ENCODE assay signal across 1 cellular context in the genomic region with DNA sequence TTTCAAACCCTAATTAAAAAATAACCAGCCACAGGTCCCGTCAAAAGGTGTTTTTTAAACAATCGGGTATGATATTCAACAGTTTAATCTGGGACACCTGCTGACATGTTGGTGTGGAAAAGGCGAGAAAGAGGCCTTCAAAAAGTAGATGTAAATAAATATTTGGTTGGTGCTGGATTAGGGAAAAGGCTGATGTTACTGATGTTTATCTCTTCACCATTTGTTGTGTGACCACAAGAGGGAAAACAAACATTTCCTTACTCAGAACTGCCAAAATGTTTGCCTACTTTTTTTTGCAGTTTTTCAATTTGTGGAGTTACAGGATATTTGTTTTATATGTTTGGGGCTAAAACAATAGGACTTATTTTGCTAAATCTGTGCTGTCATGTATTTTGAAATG.
TF ChIP-seq lines count a peak whose summit lies in the region.

No MANE protein-coding gene starts in this region.

TF ChIP-seq in HepG2, 621 proteins besides CTCF, POLR2A, EP300 and RAD21 (continued from another document):
- TF ChIP-seq ZNF552 (CRISPR knock-in tag; IDR thresholded peaks at IDR 0.05; ENCODE audit: borderline replicate concordance), result no peak
- TF ChIP-seq ZNF749 (CRISPR knock-in tag; IDR thresholded peaks at IDR 0.05; ENCODE audit: borderline replicate concordance), result no peak
- TF ChIP-seq, protein P1, sequence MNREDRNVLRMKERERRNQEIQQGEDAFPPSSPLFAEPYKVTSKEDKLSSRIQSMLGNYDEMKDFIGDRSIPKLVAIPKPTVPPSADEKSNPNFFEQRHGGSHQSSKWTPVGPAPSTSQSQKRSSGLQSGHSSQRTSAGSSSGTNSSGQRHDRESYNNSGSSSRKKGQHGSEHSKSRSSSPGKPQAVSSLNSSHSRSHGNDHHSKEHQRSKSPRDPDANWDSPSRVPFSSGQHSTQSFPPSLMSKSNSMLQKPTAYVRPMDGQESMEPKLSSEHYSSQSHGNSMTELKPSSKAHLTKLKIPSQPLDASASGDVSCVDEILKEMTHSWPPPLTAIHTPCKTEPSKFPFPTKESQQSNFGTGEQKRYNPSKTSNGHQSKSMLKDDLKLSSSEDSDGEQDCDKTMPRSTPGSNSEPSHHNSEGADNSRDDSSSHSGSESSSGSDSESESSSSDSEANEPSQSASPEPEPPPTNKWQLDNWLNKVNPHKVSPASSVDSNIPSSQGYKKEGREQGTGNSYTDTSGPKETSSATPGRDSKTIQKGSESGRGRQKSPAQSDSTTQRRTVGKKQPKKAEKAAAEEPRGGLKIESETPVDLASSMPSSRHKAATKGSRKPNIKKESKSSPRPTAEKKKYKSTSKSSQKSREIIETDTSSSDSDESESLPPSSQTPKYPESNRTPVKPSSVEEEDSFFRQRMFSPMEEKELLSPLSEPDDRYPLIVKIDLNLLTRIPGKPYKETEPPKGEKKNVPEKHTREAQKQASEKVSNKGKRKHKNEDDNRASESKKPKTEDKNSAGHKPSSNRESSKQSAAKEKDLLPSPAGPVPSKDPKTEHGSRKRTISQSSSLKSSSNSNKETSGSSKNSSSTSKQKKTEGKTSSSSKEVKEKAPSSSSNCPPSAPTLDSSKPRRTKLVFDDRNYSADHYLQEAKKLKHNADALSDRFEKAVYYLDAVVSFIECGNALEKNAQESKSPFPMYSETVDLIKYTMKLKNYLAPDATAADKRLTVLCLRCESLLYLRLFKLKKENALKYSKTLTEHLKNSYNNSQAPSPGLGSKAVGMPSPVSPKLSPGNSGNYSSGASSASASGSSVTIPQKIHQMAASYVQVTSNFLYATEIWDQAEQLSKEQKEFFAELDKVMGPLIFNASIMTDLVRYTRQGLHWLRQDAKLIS (CRISPR knock-in tag; IDR thresholded peaks at IDR 0.05), result no peak
- no peak for TF ChIP-seq ZNF180 (CRISPR knock-in tag; IDR thresholded peaks at IDR 0.05; ENCODE audit: borderline replicate concordance, low read depth)
- no peak for TF ChIP-seq NPAS2 (CRISPR knock-in tag; IDR thresholded peaks at IDR 0.05; ENCODE audit: borderline replicate concordance)
- TF ChIP-seq ZBTB42 (CRISPR knock-in tag; IDR thresholded peaks at IDR 0.05), result no peak
- TF ChIP-seq SAP130 (CRISPR knock-in tag; IDR thresholded peaks at IDR 0.05; ENCODE audit: low read depth), result 0 out of 2 replicates have a peak, but pooled peaks have one; percentile 34
- no peak for TF ChIP-seq ZNF253 (CRISPR knock-in tag; IDR thresholded peaks at IDR 0.05; ENCODE audit: borderline replicate concordance)
- TF ChIP-seq, protein P2, sequence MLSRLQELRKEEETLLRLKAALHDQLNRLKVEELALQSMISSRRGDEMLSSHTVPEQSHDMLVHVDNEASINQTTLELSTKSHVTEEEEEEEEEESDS (CRISPR knock-in tag; IDR thresholded peaks at IDR 0.05; ENCODE audit: borderline replicate concordance), result no peak
- no peak for TF ChIP-seq ZIK1 (CRISPR knock-in tag; IDR thresholded peaks at IDR 0.05; ENCODE audit: borderline replicate concordance, low read depth)
- no peak for TF ChIP-seq NFIB (CRISPR knock-in tag; IDR thresholded peaks at IDR 0.05; ENCODE audit: borderline replicate concordance)
- TF ChIP-seq ZSCAN9 (CRISPR knock-in tag; IDR thresholded peaks at IDR 0.05; ENCODE audit: borderline replicate concordance), result 0 out of 2 replicates have a peak, but pooled peaks have one; percentile 17
- TF ChIP-seq FOXP1 (IDR thresholded peaks at IDR 0.05), result no peak
- TF ChIP-seq FOXP1 (CRISPR knock-in tag; IDR thresholded peaks at IDR 0.05), result no peak
- TF ChIP-seq, protein P3, sequence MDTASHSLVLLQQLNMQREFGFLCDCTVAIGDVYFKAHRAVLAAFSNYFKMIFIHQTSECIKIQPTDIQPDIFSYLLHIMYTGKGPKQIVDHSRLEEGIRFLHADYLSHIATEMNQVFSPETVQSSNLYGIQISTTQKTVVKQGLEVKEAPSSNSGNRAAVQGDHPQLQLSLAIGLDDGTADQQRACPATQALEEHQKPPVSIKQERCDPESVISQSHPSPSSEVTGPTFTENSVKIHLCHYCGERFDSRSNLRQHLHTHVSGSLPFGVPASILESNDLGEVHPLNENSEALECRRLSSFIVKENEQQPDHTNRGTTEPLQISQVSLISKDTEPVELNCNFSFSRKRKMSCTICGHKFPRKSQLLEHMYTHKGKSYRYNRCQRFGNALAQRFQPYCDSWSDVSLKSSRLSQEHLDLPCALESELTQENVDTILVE (CRISPR knock-in tag; IDR thresholded peaks at IDR 0.05), result no peak; the same call in 1 of the 2 replicates
- TF ChIP-seq, protein P4, sequence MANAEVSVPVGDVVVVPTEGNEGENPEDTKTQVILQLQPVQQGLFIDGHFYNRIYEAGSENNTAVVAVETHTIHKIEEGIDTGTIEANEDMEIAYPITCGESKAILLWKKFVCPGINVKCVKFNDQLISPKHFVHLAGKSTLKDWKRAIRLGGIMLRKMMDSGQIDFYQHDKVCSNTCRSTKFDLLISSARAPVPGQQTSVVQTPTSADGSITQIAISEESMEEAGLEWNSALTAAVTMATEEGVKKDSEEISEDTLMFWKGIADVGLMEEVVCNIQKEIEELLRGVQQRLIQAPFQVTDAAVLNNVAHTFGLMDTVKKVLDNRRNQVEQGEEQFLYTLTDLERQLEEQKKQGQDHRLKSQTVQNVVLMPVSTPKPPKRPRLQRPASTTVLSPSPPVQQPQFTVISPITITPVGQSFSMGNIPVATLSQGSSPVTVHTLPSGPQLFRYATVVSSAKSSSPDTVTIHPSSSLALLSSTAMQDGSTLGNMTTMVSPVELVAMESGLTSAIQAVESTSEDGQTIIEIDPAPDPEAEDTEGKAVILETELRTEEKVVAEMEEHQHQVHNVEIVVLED (CRISPR knock-in tag; IDR thresholded peaks at IDR 0.05; ENCODE audit: borderline replicate concordance), result no peak
- TF ChIP-seq, protein P5, sequence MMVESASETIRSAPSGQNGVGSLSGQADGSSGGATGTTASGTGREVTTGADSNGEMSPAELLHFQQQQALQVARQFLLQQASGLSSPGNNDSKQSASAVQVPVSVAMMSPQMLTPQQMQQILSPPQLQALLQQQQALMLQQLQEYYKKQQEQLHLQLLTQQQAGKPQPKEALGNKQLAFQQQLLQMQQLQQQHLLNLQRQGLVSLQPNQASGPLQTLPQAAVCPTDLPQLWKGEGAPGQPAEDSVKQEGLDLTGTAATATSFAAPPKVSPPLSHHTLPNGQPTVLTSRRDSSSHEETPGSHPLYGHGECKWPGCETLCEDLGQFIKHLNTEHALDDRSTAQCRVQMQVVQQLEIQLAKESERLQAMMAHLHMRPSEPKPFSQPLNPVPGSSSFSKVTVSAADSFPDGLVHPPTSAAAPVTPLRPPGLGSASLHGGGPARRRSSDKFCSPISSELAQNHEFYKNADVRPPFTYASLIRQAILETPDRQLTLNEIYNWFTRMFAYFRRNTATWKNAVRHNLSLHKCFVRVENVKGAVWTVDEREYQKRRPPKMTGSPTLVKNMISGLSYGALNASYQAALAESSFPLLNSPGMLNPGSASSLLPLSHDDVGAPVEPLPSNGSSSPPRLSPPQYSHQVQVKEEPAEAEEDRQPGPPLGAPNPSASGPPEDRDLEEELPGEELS (CRISPR knock-in tag; IDR thresholded peaks at IDR 0.05), result peak; percentile 65
- no peak for TF ChIP-seq HOXD1 (CRISPR knock-in tag; IDR thresholded peaks at IDR 0.05)
- TF ChIP-seq, protein P6, sequence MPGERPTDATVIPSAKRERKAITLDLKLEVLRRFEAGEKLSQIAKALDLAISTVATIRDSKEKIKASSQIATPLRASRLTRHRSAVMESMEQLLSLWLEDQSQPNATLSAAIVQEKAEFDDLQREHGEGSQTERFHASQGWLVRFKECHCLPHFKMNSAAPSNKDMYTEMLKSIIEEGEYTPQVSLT (CRISPR knock-in tag; IDR thresholded peaks at IDR 0.05; ENCODE audit: borderline replicate concordance, low read depth), result no peak
- no peak for TF ChIP-seq GATA4 (IDR thresholded peaks at IDR 0.05; ENCODE audit: borderline replicate concordance, low read depth)
- no peak for TF ChIP-seq ASH2L (IDR thresholded peaks at IDR 0.05; ENCODE audit: insufficient read length, low read depth, low read length)
- no peak for TF ChIP-seq TMF1 (CRISPR knock-in tag; IDR thresholded peaks at IDR 0.05; ENCODE audit: low read depth)
- TF ChIP-seq SKI (IDR thresholded peaks at IDR 0.05; ENCODE audit: partially characterized antibody), result no peak
- no peak for TF ChIP-seq HIVEP1 (CRISPR knock-in tag; IDR thresholded peaks at IDR 0.05)
